ENCODE assay signal across 16 cellular contexts in the genomic region with DNA sequence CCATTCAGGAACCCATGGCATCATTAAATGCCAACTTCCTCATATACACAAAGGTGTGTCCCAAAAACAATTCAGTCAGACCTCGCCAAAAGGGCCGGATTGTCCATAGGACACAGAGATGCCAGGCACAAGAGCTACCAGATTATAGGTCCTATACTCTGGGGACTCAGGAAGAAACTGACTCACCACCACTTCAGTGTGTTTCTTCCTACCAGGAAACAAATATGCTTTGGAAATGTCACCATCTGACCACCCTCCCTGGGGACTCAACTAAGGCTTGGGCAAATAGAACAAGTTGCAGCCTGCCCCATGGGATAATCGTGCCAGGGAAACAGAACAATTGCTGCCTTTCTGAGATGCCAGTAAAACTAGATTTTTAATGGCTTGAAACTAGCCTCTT. TPM values are rescaled to one million over a fixed set of nuclear protein-coding genes. Genes with fewer than 3 reads are reported as not detected.
A peak's percentile ranks its signal among the peaks of the same experiment; 100 is the strongest.
DNase-seq lines count a peak whose midpoint lies in the region; ATAC-seq and TF ChIP-seq lines count a peak whose summit lies in the region.
"Had no signal": no experiment of that assay in that cellular context is flagged by ENCODE, and none has a peak within 500 bp of the region (broad histone marks: within the 10 kb centered on the region; RNA-seq: fewer than 3 reads in every experiment).

No MANE protein-coding gene starts in this region.

- H3K4me3 Mint-ChIP-seq in neural progenitor cell: no peak overlapping the region
- H3K4me3 Mint-ChIP-seq in stimulated activated naive B cell treated with anti-CD40 and anti-IgM and Interleukin-4, amounts not matched to agents 10 μg/mL and 1 μg/mL and 100 μg/mL, for 72 hours: no peak overlapping the region
- H3K4me3 Mint-ChIP-seq: CD14-positive monocyte, T-helper 17 cell had no signal

- H3K9me3 ChIP-seq in lower lobe of right lung (no peaks in the 10 kb centered on the region), neural progenitor cell (ENCODE audit: low read depth) (no peaks in the 10 kb centered on the region)

- H3K27ac ChIP-seq in lower lobe of right lung: no peak overlapping the region
- no peak overlapping the region for H3K27ac ChIP-seq in neural progenitor cell

- no peaks in the 10 kb centered on the region for H4K20me1 ChIP-seq in neural progenitor cell (ENCODE audit: low read depth)

- TF ChIP-seq CTCF in lower lobe of right lung (IDR thresholded peaks at IDR 0.05) (no peak), neural progenitor cell (IDR thresholded peaks at IDR 0.05) (no peak)

- ATAC-seq in lower lobe of right lung: peak; percentile 36 to 41
- no peak for ATAC-seq in HG02571 (IDR thresholded peaks at IDR 0.05; ENCODE audit: unreplicated experiment)
- ATAC-seq in stimulated activated naive B cell treated with anti-CD40 and anti-IgM and Interleukin-4, amounts not matched to agents 10 μg/mL and 1 μg/mL and 100 μg/mL, for 72 hours (replicated peaks): no peak
- ATAC-seq: right cardiac atrium, T-helper 17 cell had no signal

- DNase-seq in DMS53 (lab: John Stamatoyannopoulos, UW) (peak; percentile 97), NCI-H187 treated with DMSO at 0.1 percent for 48 hours (lab: John Stamatoyannopoulos, UW) (peak; percentile 56), NCI-H748 (lab: John Stamatoyannopoulos, UW; ENCODE audit: unreplicated experiment) (peak; percentile 79), lower lobe of right lung (no peak), neural progenitor cell (ENCODE audit: low spot score) (no peak), Kasumi-1 (lab: John Stamatoyannopoulos, UW) (no peak)
- DNase-seq in stimulated activated naive B cell treated with anti-CD40 and anti-IgM and Interleukin-4, amounts not matched to agents 10 μg/mL and 1 μg/mL and 100 μg/mL, for 72 hours: no peak
- DNase-seq: activated CD4-positive, alpha-beta T cell treated with anti-CD3 and anti-CD28 coated beads, Interleukin-2, amount 50 U/mL, for 1 hour; kidney; OCI-M1; right cardiac atrium; T-helper 17 cell had no signal

- H3K27me3 ChIP-seq in lower lobe of right lung (ENCODE audit: low read depth) (peaks cover 3% of the 10 kb centered on the region), neural progenitor cell (no peaks in the 10 kb centered on the region)

- H3K4me3 ChIP-seq in lower lobe of right lung (no peak overlapping the region), neural progenitor cell (no peak overlapping the region)

- no peaks in the 10 kb centered on the region for H3K36me3 ChIP-seq in lower lobe of right lung
- H3K36me3 ChIP-seq in neural progenitor cell: no peaks in the 10 kb centered on the region

- intact Hi-C loops in lower lobe of right lung (cut with DNase I): no loop called here

- H3K79me2 ChIP-seq in neural progenitor cell (ENCODE audit: low read depth): no peaks in the 10 kb centered on the region

- no peak overlapping the region for H3K4me2 ChIP-seq in neural progenitor cell

- no peak overlapping the region for H3K27ac Mint-ChIP-seq in neural progenitor cell
- H3K27ac Mint-ChIP-seq in stimulated activated naive B cell treated with anti-CD40 and anti-IgM and Interleukin-4, amounts not matched to agents 10 μg/mL and 1 μg/mL and 100 μg/mL, for 72 hours: no peak overlapping the region
- H3K27ac Mint-ChIP-seq: activated T-helper 2 cell treated with anti-CD3 and anti-CD28 coated beads, Interferon-gamma antibody, Interleukin-2, Interleukin-4, amounts not matched to agents 10 μg/mL and 5 μg/mL and 100 μg/mL, durations not matched to agents 14 hours and 24 hours and 36 hours; T-helper 17 cell had no signal

- H3F3A ChIP-seq in neural progenitor cell (ENCODE audit: low read depth): no peaks in the 10 kb centered on the region

- H3K4me1 Mint-ChIP-seq in neural progenitor cell: peaks cover under 1% of the 10 kb centered on the region
- peaks cover 0 to 1% of the 10 kb centered on the region in 2 donors for H3K4me1 Mint-ChIP-seq in stimulated activated naive B cell treated with anti-CD40 and anti-IgM and Interleukin-4, amounts not matched to agents 10 μg/mL and 1 μg/mL and 100 μg/mL, for 72 hours
- H3K4me1 Mint-ChIP-seq: CD14-positive monocyte, T-helper 17 cell had no signal

- no peak overlapping the region for H2AFZ ChIP-seq in neural progenitor cell (replicated peaks)

- peaks cover 13% of the 10 kb centered on the region for H3K27me3 Mint-ChIP-seq in neural progenitor cell (ENCODE audit: insufficient read depth, low read depth)
- peaks cover 11 to 14% of the 10 kb centered on the region in 2 donors for H3K27me3 Mint-ChIP-seq in stimulated activated naive B cell treated with anti-CD40 and anti-IgM and Interleukin-4, amounts not matched to agents 10 μg/mL and 1 μg/mL and 100 μg/mL, for 72 hours

- no peaks in the 10 kb centered on the region for H3K36me3 Mint-ChIP-seq in neural progenitor cell
- H3K36me3 Mint-ChIP-seq in stimulated activated naive B cell treated with anti-CD40 and anti-IgM and Interleukin-4, amounts not matched to agents 10 μg/mL and 1 μg/mL and 100 μg/mL, for 72 hours: peaks cover 0 to 22% of the 10 kb centered on the region in 2 donors
- H3K36me3 Mint-ChIP-seq: CD14-positive monocyte had no signal

- H3K4me1 ChIP-seq in lower lobe of right lung: no peaks in the 10 kb centered on the region
- no peaks in the 10 kb centered on the region for H3K4me1 ChIP-seq in neural progenitor cell

- peaks cover 2% of the 10 kb centered on the region for H3K9me3 Mint-ChIP-seq in neural progenitor cell
- H3K9me3 Mint-ChIP-seq in stimulated activated naive B cell treated with anti-CD40 and anti-IgM and Interleukin-4, amounts not matched to agents 10 μg/mL and 1 μg/mL and 100 μg/mL, for 72 hours: peaks cover 4% of the 10 kb centered on the region in 2 donors

- no peak overlapping the region for H3K9ac ChIP-seq in neural progenitor cell

RNA-seq across cellular contexts. Expression of a gene that starts 11.7 kb away (rescaled TPM):
- total RNA-seq in lower lobe of right lung: 3.4 TPM
- total RNA-seq in neural progenitor cell (ENCODE audit: low replicate concordance): 0.59 and 2.1 TPM in 2 replicates
- total RNA-seq: activated T-helper 2 cell treated with anti-CD3 and anti-CD28 coated beads, Interferon-gamma antibody, Interleukin-2, Interleukin-4, amounts not matched to agents 10 μg/mL and 5 μg/mL and 100 μg/mL, durations not matched to agents 14 hours and 24 hours and 36 hours; myocyte; T-helper 17 cell had no signal

Comparison
In these comparisons a context has a peak if more than half of its experiments do, and no peak if none do; other contexts are left out.
1. DNase-seq: peak in DMS53 (single experiment), NCI-H187 treated with DMSO at 0.1 percent for 48 hours (single experiment) and NCI-H748 (single experiment); none in lower lobe of right lung (single experiment), neural progenitor cell (single experiment), Kasumi-1 (0 of 2) and stimulated activated naive B cell treated with anti-CD40 and anti-IgM and Interleukin-4, amounts not matched to agents 10 μg/mL and 1 μg/mL and 100 μg/mL, for 72 hours (single experiment).
2. ATAC-seq: peak in lower lobe of right lung (2 of 2); none in HG02571 (single experiment) and stimulated activated naive B cell treated with anti-CD40 and anti-IgM and Interleukin-4, amounts not matched to agents 10 μg/mL and 1 μg/mL and 100 μg/mL, for 72 hours (0 of 2).